In the genomic region with DNA sequence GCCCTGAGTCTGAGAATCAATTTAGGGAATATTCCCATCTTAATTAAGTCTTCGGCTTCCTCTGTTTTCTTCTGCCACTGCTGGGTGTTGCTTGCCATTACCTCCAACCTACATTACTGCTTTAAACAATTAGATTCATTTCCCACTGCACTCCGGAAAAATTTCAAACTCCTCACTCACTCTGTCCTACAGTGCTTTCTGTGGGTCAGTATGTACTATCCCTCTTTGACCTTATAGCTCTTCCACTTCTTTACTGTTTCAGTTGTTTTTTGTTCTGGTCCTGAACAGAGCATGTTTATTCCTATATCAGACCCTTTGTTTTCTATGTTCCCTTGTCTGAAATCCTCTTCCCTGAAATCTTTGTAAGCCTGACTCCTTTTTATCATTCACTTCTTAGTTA, we compare ENCODE assay signal across 2 cellular contexts.
TF ChIP-seq lines count a peak whose summit lies in the region.

No MANE protein-coding gene starts in this region.

TF ChIP-seq in A549, 52 proteins besides CTCF, POLR2A, EP300 and RAD21:
- TF ChIP-seq ZFP36 (IDR thresholded peaks at IDR 0.05; ENCODE audit: borderline replicate concordance, partially characterized antibody) = no peak
- TF ChIP-seq RCOR1 (IDR thresholded peaks at IDR 0.05; ENCODE audit: low read depth, low read length) = no peak
- no peak for TF ChIP-seq CBX8 (IDR thresholded peaks at IDR 0.05)
- TF ChIP-seq CBX2 (IDR thresholded peaks at IDR 0.05; ENCODE audit: borderline replicate concordance, low read depth) = no peak
- TF ChIP-seq BHLHE40 (IDR thresholded peaks at IDR 0.05; ENCODE audit: low read depth, low read length) = no peak
- TF ChIP-seq FOSL2 (IDR thresholded peaks at IDR 0.05) = no peak
- TF ChIP-seq FOSL2 (CRISPR knock-in tag; IDR thresholded peaks at IDR 0.05) = no peak
- no peak for TF ChIP-seq TP53 (CRISPR knock-in tag; IDR thresholded peaks at IDR 0.05)
- TF ChIP-seq, protein P1, sequence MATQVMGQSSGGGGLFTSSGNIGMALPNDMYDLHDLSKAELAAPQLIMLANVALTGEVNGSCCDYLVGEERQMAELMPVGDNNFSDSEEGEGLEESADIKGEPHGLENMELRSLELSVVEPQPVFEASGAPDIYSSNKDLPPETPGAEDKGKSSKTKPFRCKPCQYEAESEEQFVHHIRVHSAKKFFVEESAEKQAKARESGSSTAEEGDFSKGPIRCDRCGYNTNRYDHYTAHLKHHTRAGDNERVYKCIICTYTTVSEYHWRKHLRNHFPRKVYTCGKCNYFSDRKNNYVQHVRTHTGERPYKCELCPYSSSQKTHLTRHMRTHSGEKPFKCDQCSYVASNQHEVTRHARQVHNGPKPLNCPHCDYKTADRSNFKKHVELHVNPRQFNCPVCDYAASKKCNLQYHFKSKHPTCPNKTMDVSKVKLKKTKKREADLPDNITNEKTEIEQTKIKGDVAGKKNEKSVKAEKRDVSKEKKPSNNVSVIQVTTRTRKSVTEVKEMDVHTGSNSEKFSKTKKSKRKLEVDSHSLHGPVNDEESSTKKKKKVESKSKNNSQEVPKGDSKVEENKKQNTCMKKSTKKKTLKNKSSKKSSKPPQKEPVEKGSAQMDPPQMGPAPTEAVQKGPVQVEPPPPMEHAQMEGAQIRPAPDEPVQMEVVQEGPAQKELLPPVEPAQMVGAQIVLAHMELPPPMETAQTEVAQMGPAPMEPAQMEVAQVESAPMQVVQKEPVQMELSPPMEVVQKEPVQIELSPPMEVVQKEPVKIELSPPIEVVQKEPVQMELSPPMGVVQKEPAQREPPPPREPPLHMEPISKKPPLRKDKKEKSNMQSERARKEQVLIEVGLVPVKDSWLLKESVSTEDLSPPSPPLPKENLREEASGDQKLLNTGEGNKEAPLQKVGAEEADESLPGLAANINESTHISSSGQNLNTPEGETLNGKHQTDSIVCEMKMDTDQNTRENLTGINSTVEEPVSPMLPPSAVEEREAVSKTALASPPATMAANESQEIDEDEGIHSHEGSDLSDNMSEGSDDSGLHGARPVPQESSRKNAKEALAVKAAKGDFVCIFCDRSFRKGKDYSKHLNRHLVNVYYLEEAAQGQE (IDR thresholded peaks at IDR 0.05) = no peak
- TF ChIP-seq, protein P2, sequence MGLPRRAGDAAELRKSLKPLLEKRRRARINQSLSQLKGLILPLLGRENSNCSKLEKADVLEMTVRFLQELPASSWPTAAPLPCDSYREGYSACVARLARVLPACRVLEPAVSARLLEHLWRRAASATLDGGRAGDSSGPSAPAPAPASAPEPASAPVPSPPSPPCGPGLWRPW (IDR thresholded peaks at IDR 0.05) = no peak
- no peak for TF ChIP-seq JUNB (IDR thresholded peaks at IDR 0.05)
- TF ChIP-seq, protein P3, sequence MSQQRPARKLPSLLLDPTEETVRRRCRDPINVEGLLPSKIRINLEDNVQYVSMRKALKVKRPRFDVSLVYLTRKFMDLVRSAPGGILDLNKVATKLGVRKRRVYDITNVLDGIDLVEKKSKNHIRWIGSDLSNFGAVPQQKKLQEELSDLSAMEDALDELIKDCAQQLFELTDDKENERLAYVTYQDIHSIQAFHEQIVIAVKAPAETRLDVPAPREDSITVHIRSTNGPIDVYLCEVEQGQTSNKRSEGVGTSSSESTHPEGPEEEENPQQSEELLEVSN (IDR thresholded peaks at IDR 0.05; ENCODE audit: borderline replicate concordance, low read depth) = no peak
- no peak for TF ChIP-seq RARB (CRISPR knock-in tag; IDR thresholded peaks at IDR 0.05)
- TF ChIP-seq KDM1A (IDR thresholded peaks at IDR 0.05; ENCODE audit: low read depth) = no peak
- TF ChIP-seq, protein P4, sequence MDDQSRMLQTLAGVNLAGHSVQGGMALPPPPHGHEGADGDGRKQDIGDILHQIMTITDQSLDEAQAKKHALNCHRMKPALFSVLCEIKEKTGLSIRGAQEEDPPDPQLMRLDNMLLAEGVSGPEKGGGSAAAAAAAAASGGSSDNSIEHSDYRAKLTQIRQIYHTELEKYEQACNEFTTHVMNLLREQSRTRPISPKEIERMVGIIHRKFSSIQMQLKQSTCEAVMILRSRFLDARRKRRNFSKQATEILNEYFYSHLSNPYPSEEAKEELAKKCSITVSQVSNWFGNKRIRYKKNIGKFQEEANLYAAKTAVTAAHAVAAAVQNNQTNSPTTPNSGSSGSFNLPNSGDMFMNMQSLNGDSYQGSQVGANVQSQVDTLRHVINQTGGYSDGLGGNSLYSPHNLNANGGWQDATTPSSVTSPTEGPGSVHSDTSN (IDR thresholded peaks at IDR 0.05) = no peak
- TF ChIP-seq FOSB (CRISPR knock-in tag; IDR thresholded peaks at IDR 0.05) = no peak
- no peak for TF ChIP-seq RNF2 (IDR thresholded peaks at IDR 0.05; ENCODE audit: borderline replicate concordance, low read depth)

TF ChIP-seq in HCT116, 20 proteins besides CTCF, POLR2A, EP300 and RAD21:
- TF ChIP-seq EGR1 (IDR thresholded peaks at IDR 0.05; ENCODE audit: low read depth) = no peak
- TF ChIP-seq, protein P5, sequence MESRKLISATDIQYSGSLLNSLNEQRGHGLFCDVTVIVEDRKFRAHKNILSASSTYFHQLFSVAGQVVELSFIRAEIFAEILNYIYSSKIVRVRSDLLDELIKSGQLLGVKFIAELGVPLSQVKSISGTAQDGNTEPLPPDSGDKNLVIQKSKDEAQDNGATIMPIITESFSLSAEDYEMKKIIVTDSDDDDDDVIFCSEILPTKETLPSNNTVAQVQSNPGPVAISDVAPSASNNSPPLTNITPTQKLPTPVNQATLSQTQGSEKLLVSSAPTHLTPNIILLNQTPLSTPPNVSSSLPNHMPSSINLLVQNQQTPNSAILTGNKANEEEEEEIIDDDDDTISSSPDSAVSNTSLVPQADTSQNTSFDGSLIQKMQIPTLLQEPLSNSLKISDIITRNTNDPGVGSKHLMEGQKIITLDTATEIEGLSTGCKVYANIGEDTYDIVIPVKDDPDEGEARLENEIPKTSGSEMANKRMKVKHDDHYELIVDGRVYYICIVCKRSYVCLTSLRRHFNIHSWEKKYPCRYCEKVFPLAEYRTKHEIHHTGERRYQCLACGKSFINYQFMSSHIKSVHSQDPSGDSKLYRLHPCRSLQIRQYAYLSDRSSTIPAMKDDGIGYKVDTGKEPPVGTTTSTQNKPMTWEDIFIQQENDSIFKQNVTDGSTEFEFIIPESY (IDR thresholded peaks at IDR 0.05; ENCODE audit: extremely low read depth, insufficient replicate concordance, low read length) = no peak
- TF ChIP-seq, protein P6, sequence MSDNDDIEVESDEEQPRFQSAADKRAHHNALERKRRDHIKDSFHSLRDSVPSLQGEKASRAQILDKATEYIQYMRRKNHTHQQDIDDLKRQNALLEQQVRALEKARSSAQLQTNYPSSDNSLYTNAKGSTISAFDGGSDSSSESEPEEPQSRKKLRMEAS (IDR thresholded peaks at IDR 0.05) = no peak
- no peak for TF ChIP-seq ZFX (IDR thresholded peaks at IDR 0.05)
- no peak for TF ChIP-seq CBX3 (IDR thresholded peaks at IDR 0.05; ENCODE audit: low read depth)
- TF ChIP-seq POLR2AphosphoS5 (IDR thresholded peaks at IDR 0.05; ENCODE audit: low read depth, low read length) = no peak
